Comparison of ENCODE assay signal across 1 cellular context in the genomic region with DNA sequence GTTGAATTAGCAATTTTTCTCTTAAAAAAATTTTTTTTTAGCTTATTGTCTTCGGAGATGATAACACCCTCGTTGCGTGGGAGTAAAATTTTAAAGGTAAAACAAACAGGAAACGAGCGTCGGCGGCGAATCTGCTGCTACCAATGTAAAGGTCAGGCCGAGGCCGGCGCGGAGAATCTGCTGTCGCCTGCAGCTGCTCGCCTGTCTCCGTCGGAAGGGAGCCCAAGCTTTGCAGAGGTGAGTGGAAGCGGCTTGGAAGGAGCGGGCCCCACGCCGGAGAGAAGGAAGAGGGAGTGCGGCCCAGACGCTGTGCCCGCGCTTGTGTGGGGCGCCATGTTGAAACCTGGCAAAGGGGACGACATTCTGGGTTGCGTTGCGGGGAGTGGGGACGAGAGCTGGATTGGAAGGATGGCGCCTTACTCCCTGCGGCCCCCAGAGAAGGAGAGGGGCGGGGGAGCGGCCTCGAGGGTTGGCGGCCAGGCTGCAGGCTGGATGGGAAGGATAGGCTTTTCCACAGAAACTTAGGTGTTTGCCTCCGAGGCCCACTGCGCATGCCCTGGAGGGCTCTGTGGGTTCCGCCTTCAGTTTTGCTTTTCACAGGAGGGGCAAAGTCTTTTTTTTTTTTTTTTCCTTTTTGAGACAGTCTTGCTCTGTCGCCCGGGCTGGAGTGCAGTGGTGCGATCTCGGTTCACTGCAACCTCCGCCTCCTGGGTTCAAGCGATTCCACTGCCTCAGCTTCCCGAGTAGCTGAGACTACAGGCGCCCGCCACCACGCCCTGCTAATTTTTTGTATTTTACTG.
A peak's percentile ranks its signal among the peaks of the same experiment; 100 is the strongest.
TF ChIP-seq lines count a peak whose summit lies in the region.

A gene with protein sequence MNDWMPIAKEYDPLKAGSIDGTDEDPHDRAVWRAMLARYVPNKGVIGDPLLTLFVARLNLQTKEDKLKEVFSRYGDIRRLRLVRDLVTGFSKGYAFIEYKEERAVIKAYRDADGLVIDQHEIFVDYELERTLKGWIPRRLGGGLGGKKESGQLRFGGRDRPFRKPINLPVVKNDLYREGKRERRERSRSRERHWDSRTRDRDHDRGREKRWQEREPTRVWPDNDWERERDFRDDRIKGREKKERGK (plus strand): TSS at position 160 of the 800 bp plus-strand sequence. CDS start 7,402 bp downstream, outside the sequence.

TF ChIP-seq in Ishikawa, 13 proteins besides CTCF, POLR2A, EP300 and RAD21 (continued from another document):
- TF ChIP-seq, protein P1, sequence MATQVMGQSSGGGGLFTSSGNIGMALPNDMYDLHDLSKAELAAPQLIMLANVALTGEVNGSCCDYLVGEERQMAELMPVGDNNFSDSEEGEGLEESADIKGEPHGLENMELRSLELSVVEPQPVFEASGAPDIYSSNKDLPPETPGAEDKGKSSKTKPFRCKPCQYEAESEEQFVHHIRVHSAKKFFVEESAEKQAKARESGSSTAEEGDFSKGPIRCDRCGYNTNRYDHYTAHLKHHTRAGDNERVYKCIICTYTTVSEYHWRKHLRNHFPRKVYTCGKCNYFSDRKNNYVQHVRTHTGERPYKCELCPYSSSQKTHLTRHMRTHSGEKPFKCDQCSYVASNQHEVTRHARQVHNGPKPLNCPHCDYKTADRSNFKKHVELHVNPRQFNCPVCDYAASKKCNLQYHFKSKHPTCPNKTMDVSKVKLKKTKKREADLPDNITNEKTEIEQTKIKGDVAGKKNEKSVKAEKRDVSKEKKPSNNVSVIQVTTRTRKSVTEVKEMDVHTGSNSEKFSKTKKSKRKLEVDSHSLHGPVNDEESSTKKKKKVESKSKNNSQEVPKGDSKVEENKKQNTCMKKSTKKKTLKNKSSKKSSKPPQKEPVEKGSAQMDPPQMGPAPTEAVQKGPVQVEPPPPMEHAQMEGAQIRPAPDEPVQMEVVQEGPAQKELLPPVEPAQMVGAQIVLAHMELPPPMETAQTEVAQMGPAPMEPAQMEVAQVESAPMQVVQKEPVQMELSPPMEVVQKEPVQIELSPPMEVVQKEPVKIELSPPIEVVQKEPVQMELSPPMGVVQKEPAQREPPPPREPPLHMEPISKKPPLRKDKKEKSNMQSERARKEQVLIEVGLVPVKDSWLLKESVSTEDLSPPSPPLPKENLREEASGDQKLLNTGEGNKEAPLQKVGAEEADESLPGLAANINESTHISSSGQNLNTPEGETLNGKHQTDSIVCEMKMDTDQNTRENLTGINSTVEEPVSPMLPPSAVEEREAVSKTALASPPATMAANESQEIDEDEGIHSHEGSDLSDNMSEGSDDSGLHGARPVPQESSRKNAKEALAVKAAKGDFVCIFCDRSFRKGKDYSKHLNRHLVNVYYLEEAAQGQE (IDR thresholded peaks at IDR 0.05; ENCODE audit: low read depth): no peak
- peak; percentile 53; the same call in 1 of the 2 replicates for TF ChIP-seq EGR1 (IDR thresholded peaks at IDR 0.05)
- TF ChIP-seq YY1 (IDR thresholded peaks at IDR 0.05; ENCODE audit: low read depth): peak; percentile 98
- TF ChIP-seq CEBPB (IDR thresholded peaks at IDR 0.05): no peak
- TF ChIP-seq CREB1 (IDR thresholded peaks at IDR 0.05; ENCODE audit: low read depth): no peak
- peak; percentile 92 for TF ChIP-seq TAF1 (IDR thresholded peaks at IDR 0.05; ENCODE audit: low read depth)
- no peak for TF ChIP-seq ZBTB7A (IDR thresholded peaks at IDR 0.05; ENCODE audit: low read depth)
- peak; percentile 63; the same call in 1 of the 2 replicates for TF ChIP-seq TCF12 (IDR thresholded peaks at IDR 0.05; ENCODE audit: low read depth)
- TF ChIP-seq TEAD4 (IDR thresholded peaks at IDR 0.05): 0 out of 2 replicates have a peak, but pooled peaks have one; percentile 26
- TF ChIP-seq NFIC (IDR thresholded peaks at IDR 0.05): no peak
TF ChIP-seq in Ishikawa: peak in this region for 6.
